In the genomic region with DNA sequence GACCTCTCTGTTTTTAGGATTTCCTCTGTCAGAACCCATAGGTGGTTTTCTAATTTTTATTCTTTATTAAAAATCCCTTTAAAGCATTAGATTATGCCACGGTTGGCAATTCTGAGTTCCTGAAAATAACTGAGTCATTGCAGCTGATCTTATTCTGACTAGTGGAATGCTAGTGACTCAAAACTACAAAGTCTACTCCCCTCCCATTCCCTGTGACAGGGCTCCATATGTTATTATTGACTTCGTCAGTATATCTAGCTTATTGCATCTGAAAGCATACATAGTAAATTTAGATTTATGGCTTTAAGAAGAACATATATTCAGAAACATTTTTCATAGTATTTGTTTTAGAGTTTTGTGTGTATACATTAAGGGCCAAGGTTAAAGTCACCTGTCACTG, we compare ENCODE assay signal across 13 cellular contexts. TPM values are rescaled to one million over a fixed set of nuclear protein-coding genes. Genes with fewer than 3 reads are reported as not detected.
DNase-seq lines count a peak whose midpoint lies in the region; ATAC-seq, FAIRE-seq and TF ChIP-seq lines count a peak whose summit lies in the region.
"Had no signal": no experiment of that assay in that cellular context is flagged by ENCODE, and none has a peak within 500 bp of the region (broad histone marks: within the 10 kb centered on the region; RNA-seq: fewer than 3 reads in every experiment).

No MANE protein-coding gene starts in this region.

- POLR2A ChIA-PET in PC-3 (lab: Charles Lee; ENCODE audit: unreplicated experiment): no interaction called here
- POLR2A ChIA-PET in endothelial cell of umbilical vein (lab: Charles Lee): no interaction called here

- H3K4me1 ChIP-seq in PC-3 (ENCODE audit: insufficient read depth, low read length) (peaks cover 28% of the 10 kb centered on the region), endothelial cell of umbilical vein (ENCODE audit: control insufficient read depth, extremely low read depth, insufficient read depth, low read length) (peaks cover 14% of the 10 kb centered on the region)

- no peaks in the 10 kb centered on the region for H3K79me2 ChIP-seq in PC-3 (ENCODE audit: low read length)
- H3K79me2 ChIP-seq in endothelial cell of umbilical vein (ENCODE audit: control insufficient read depth, insufficient read depth, low read length): no peaks in the 10 kb centered on the region

- H3K27ac ChIP-seq in C4-2B (peak overlapping the region; percentile 79), PC-3 (ENCODE audit: low read length) (peak overlapping the region; percentile 68), endothelial cell of umbilical vein (ENCODE audit: insufficient read depth, low read depth, low read length) (peak overlapping the region; percentile 38)

- peak overlapping the region; percentile 14; the same call in 1 of the 2 replicates for H3K9ac ChIP-seq in PC-3 (ENCODE audit: low read length)
- no peak overlapping the region for H3K9ac ChIP-seq in endothelial cell of umbilical vein (replicated peaks; ENCODE audit: extremely low read depth, insufficient read depth, low read length)

- no peaks in the 10 kb centered on the region for H3K27me3 ChIP-seq in PC-3 (ENCODE audit: low read length)
- H3K27me3 ChIP-seq in endothelial cell of umbilical vein (ENCODE audit: control insufficient read depth in 2 of 2, insufficient read depth in 2 of 2, low read length in 2 of 2): no peaks in the 10 kb centered on the region
- H3K27me3 ChIP-seq: heart right ventricle had no signal

- peak overlapping the region; percentile 54 for H3K4me2 ChIP-seq in PC-3 (ENCODE audit: low read length)
- H3K4me2 ChIP-seq in endothelial cell of umbilical vein (ENCODE audit: insufficient read depth, low read length): no peak overlapping the region

- H4K20me1 ChIP-seq in PC-3 (ENCODE audit: low read length): no peaks in the 10 kb centered on the region
- H4K20me1 ChIP-seq in endothelial cell of umbilical vein (replicated peaks; ENCODE audit: control insufficient read depth, extremely low read depth, insufficient read depth, low read length): no peaks in the 10 kb centered on the region

- H3K9me2 ChIP-seq in PC-3 (replicated peaks; ENCODE audit: low read length): no peaks in the 10 kb centered on the region

- no peaks in the 10 kb centered on the region for H3K9me1 ChIP-seq in endothelial cell of umbilical vein (replicated peaks; ENCODE audit: control insufficient read depth, extremely low read depth, insufficient read depth, low read length)

- BruUV-seq in PC-3 (replicated peaks; lab: Mats Ljungman, UMichigan) (no TSS peak), endothelial cell of umbilical vein (replicated peaks; lab: Mats Ljungman, UMichigan) (no TSS peak)

- no peaks in the 10 kb centered on the region for H3K9me3 ChIP-seq in PC-3 (ENCODE audit: low read length)
- H3K9me3 ChIP-seq in endothelial cell of umbilical vein (replicated peaks; ENCODE audit: control insufficient read depth, insufficient read depth, low read length): no peaks in the 10 kb centered on the region

- intact Hi-C loops in PC-3 (cut with micrococcal nuclease) (no loop called here), endothelial cell of umbilical vein (cut with micrococcal nuclease) (no loop called here)

- dilution Hi-C loops in endothelial cell of umbilical vein (cut with MboI; ENCODE audit: extremely low pct_ligation_motif_present, low sequenced_read_pairs): no loop called here

- DNase-seq in PC-3: peak; percentile 77
- DNase-seq in endothelial cell of umbilical vein (ENCODE audit: low read depth, low spot score): peak; percentile 32
- peak; percentile 52 for DNase-seq in non-pigmented ciliary epithelial cell (ENCODE audit: low read depth)
- DNase-seq in HuH-7 (ENCODE audit: low spot score): no peak
- no peak for DNase-seq in left lobe of liver (ENCODE audit: low spot score)
- DNase-seq: CD8-positive, alpha-beta memory T cell; heart right ventricle; NCI-H446 treated with DMSO at 0.1 percent for 48 hours; SHP77 treated with DMSO at 0.1 percent for 48 hours had no signal

- ATAC-seq in PC-3: peak; percentile 95
- ATAC-seq in left lobe of liver: no peak
- no peak for ATAC-seq in HG03097 (IDR thresholded peaks at IDR 0.05; ENCODE audit: low FRiP score, unreplicated experiment)
- no peak for ATAC-seq in GM19324 (IDR thresholded peaks at IDR 0.05; ENCODE audit: low FRiP score, unreplicated experiment)
- ATAC-seq: HCT116 had no signal

- H3K36me3 ChIP-seq in PC-3 (ENCODE audit: low read depth, low read length) (no peaks in the 10 kb centered on the region), endothelial cell of umbilical vein (ENCODE audit: control insufficient read depth in 2 of 2, extremely low read depth in 1 of 2, insufficient read depth in 2 of 2, low read length in 2 of 2) (no peaks in the 10 kb centered on the region)
- H3K36me3 ChIP-seq: heart right ventricle had no signal

- CTCF ChIA-PET in PC-3 (lab: Charles Lee): interaction anchor here (0.6 to 1.2 kb wide), 2 partner anchors 16 to 28 kb away, joined by 6 to 7 read pairs; no protein-coding TSS in a partner anchor
- CTCF ChIA-PET in endothelial cell of umbilical vein (lab: Charles Lee): interaction anchor here (1.0 to 2.1 kb wide), 6 partner anchors 13 to 91 kb away, joined by 4 to 13 read pairs (median 12); no protein-coding TSS in a partner anchor

- H3K4me3 ChIP-seq in PC-3 (ENCODE audit: low read length): no peak overlapping the region
- H3K4me3 ChIP-seq in endothelial cell of umbilical vein (replicated peaks in 1 of 3; ENCODE audit: insufficient read depth in 1 of 3, low read depth in 1 of 3, low read length in 3 of 3): no peak overlapping the region
- H3K4me3 ChIP-seq: heart right ventricle had no signal

- TF ChIP-seq CTCF in C4-2B (conservative IDR thresholded peaks at IDR 0.05) (no peak), PC-3 (conservative IDR thresholded peaks at IDR 0.05; ENCODE audit: low read depth, low read length) (no peak), endothelial cell of umbilical vein (IDR thresholded peaks at IDR 0.05; ENCODE audit: extremely low read depth in 1 of 2, insufficient read depth in 1 of 2, low read depth in 1 of 2, low read length in 2 of 2) (no peak)

- no peak for TF ChIP-seq POLR2A in endothelial cell of umbilical vein (IDR thresholded peaks at IDR 0.05; ENCODE audit: low read depth, low read length)

- no peak overlapping the region for H2AFZ ChIP-seq in PC-3 (ENCODE audit: low read length)
- H2AFZ ChIP-seq in endothelial cell of umbilical vein (ENCODE audit: low read depth, low read length): no peak overlapping the region

- peak; percentile 58 for FAIRE-seq in endothelial cell of umbilical vein (lab: Jason Lieb, UNC)

- H3F3A ChIP-seq in PC-3 (ENCODE audit: low read length, unreplicated experiment): no peaks in the 10 kb centered on the region

TF ChIP-seq in endothelial cell of umbilical vein, 7 proteins besides CTCF, POLR2A, EP300 and RAD21:
- TF ChIP-seq FOS (IDR thresholded peaks at IDR 0.05; ENCODE audit: borderline replicate concordance, insufficient read depth, low read length) (peak; percentile 71), JUN (IDR thresholded peaks at IDR 0.05; ENCODE audit: borderline replicate concordance, insufficient read depth, insufficient read length, low read depth) (no peak)

RNA-seq across cellular contexts. Expression of gene HERC3, which starts 38.5 kb away (rescaled TPM):
- total RNA-seq in PC-3 (2014; rRNA removed) (5.2 and 5.4 TPM in 2 replicates), endothelial cell of umbilical vein (21.2 and 25.6 TPM in 2 replicates), left lobe of liver (12.3 TPM)
- 4.3 and 6.3 TPM in 2 replicates for polyA plus RNA-seq in endothelial cell of umbilical vein
- polyA plus RNA-seq in endothelial cell of umbilical vein (2011; cell fraction: cytosol; rRNA removed): 6.6 and 7.0 TPM in 2 replicates
- 12.9 and 18.7 TPM in 2 replicates for polyA plus RNA-seq in endothelial cell of umbilical vein (2011; cell fraction: nucleus; rRNA removed)
- 12.2 and 15.4 TPM in 2 replicates for polyA plus RNA-seq in endothelial cell of umbilical vein (2012)
- 25.6 and 26.1 TPM in 2 replicates for polyA minus RNA-seq in endothelial cell of umbilical vein
- polyA minus RNA-seq in endothelial cell of umbilical vein (2011; cell fraction: cytosol; rRNA and poly(A)+ RNA removed): 5.1 TPM
- 29.2 and 41.4 TPM in 2 replicates for polyA minus RNA-seq in endothelial cell of umbilical vein (2011; cell fraction: nucleus; rRNA and poly(A)+ RNA removed)

Comparison
In these comparisons a context has a peak if more than half of its experiments do, and no peak if none do; other contexts are left out.
1. DNase-seq: peak in PC-3 (single experiment), endothelial cell of umbilical vein (single experiment) and non-pigmented ciliary epithelial cell (single experiment); none in HuH-7 (single experiment) and left lobe of liver (single experiment).
2. Peak in every context shown above with its lines, with median percentiles within 50 percentile points of each other: H3K27ac ChIP-seq.